1 cellular context compared by ENCODE assay signal in genomic region chr18:29892960-29893558, GRCh38.
TF ChIP-seq lines count a peak whose summit lies in the region.

No MANE protein-coding gene starts in this region.

TF ChIP-seq in K562, 482 proteins besides CTCF, POLR2A, EP300 and RAD21 (continued from another document):
- no peak for TF ChIP-seq PTTG1 (tag; IDR thresholded peaks at IDR 0.05; ENCODE audit: low read depth)
- TF ChIP-seq ZNF586 (CRISPR knock-in tag; conservative IDR thresholded peaks at IDR 0.05) = no peak
- no peak for TF ChIP-seq FOXA3 (CRISPR knock-in tag; conservative IDR thresholded peaks at IDR 0.05 in 1 of 2, IDR thresholded peaks at IDR 0.05 in 1 of 2)
TF ChIP-seq in K562: peak in this region for 0.
